Comparison of ENCODE assay signal across 35 cellular contexts in genomic region chr6:149186873-149187272, GRCh38.
"Had no signal": no experiment of that assay in that cellular context is flagged by ENCODE, and none has a peak within 500 bp of the region (broad histone marks: within the 10 kb centered on the region; RNA-seq: fewer than 3 reads in every experiment).

No MANE protein-coding gene starts in this region.

- H3K4me3 ChIP-seq: MG63 had no signal

- DNase-seq: Karpas-422, Kasumi-1, MG63, MM.1S, MV-4-11, NCI-H1048, NCI-H1092, NCI-H1092 treated with DMSO at 0.1 percent for 48 hours, NCI-H1105, NCI-H1105 treated with DMSO at 0.1 percent for 48 hours, NCI-H1417, NCI-H1417 treated with DMSO at 0.1 percent for 48 hours, NCI-H1436, NCI-H1436 treated with DMSO at 0.1 percent for 48 hours, NCI-H146, NCI-H1694, NCI-H1694 treated with DMSO at 0.1 percent for 48 hours, NCI-H187, NCI-H187 treated with DMSO at 0.1 percent for 48 hours, NCI-H1930, NCI-H2029, NCI-H2029 treated with DMSO at 0.1 percent for 48 hours, NCI-H2081, NCI-H2081 treated with DMSO at 0.1 percent for 48 hours, NCI-H2107, NCI-H2171, NCI-H2171 treated with DMSO at 0.1 percent for 48 hours, NCI-H2227 treated with DMSO at 0.1 percent for 48 hours, NCI-H226, NCI-H345, NCI-H446, NCI-H446 treated with DMSO at 0.1 percent for 48 hours, NCI-H510A, NCI-H510A treated with DMSO at 0.1 percent for 48 hours, NCI-H524 had no signal

- H3K36me3 ChIP-seq: MG63 had no signal

- H3K27me3 ChIP-seq: MG63 had no signal
